19 cellular contexts compared by ENCODE assay signal in genomic region chr4:79082988-79083387, GRCh38.
DNase-seq lines count a peak whose midpoint lies in the region; ATAC-seq and TF ChIP-seq lines count a peak whose summit lies in the region.
"Had no signal": no experiment of that assay in that cellular context is flagged by ENCODE, and none has a peak within 500 bp of the region (broad histone marks: within the 10 kb centered on the region; RNA-seq: fewer than 3 reads in every experiment).

No MANE protein-coding gene starts in this region.

- H3K79me1 ChIP-seq in trophoblast cell (ENCODE audit: low read length) = peaks cover 2% of the 10 kb centered on the region

- H2AK5ac ChIP-seq in trophoblast cell (ENCODE audit: low read length) = no peak overlapping the region

- no peaks in the 10 kb centered on the region for H3K79me2 ChIP-seq in trophoblast cell (ENCODE audit: control insufficient read depth, insufficient read depth, low read length, poor library complexity)

- H4K91ac ChIP-seq in trophoblast cell (ENCODE audit: low read depth, low read length) = no peak overlapping the region

- no peak overlapping the region for H3K18ac ChIP-seq in trophoblast cell (ENCODE audit: low read length)

- H3K9me3 ChIP-seq in left ventricle myocardium inferior (replicated peaks) = peaks cover 17% of the 10 kb centered on the region
- H3K9me3 ChIP-seq in trophoblast cell (ENCODE audit: insufficient read depth, low read depth, low read length) = no peaks in the 10 kb centered on the region
- H3K9me3 ChIP-seq in transverse colon = peaks cover 7 to 12% of the 10 kb centered on the region in 2 donors

- peak overlapping the region; percentile 4 for H3K4me2 ChIP-seq in trophoblast cell (ENCODE audit: low read length)
- H3K4me2 ChIP-seq: BLaER1 had no signal

- no peak overlapping the region for H4K12ac ChIP-seq in trophoblast cell (ENCODE audit: low read depth, low read length)

- H3K9ac ChIP-seq in trophoblast cell (ENCODE audit: low read length) = no peak overlapping the region
- H3K9ac ChIP-seq: BLaER1 had no signal

- H3K4me1 ChIP-seq in left ventricle myocardium inferior (peaks cover 12% of the 10 kb centered on the region), trophoblast cell (ENCODE audit: control insufficient read depth in 1 of 2, insufficient read depth in 2 of 2, low read length in 2 of 2) (peaks cover 0 to 3% of the 10 kb centered on the region in 2 experiments), transverse colon (no peaks in the 10 kb centered on the region)
- H3K4me1 ChIP-seq: BLaER1 had no signal

- TF ChIP-seq EP300 in transverse colon (IDR thresholded peaks at IDR 0.05; ENCODE audit: low read depth) = no peak

- TF ChIP-seq CTCF in left ventricle myocardium inferior (IDR thresholded peaks at IDR 0.05; ENCODE audit: borderline replicate concordance) (no peak), transverse colon (IDR thresholded peaks at IDR 0.05) (no peak)

- peak overlapping the region; percentile 53 for H2BK120ac ChIP-seq in trophoblast cell (ENCODE audit: insufficient read depth, low read length, poor library complexity)

- H3K14ac ChIP-seq in trophoblast cell (ENCODE audit: low read length) = no peak overlapping the region

- no peak overlapping the region for H3K4ac ChIP-seq in trophoblast cell (ENCODE audit: low read depth, low read length)

- H2BK12ac ChIP-seq in trophoblast cell (ENCODE audit: low read length) = peak overlapping the region; percentile 31

- H3K27me3 ChIP-seq in left ventricle myocardium inferior (ENCODE audit: low read depth) (no peaks in the 10 kb centered on the region), trophoblast cell (ENCODE audit: insufficient read depth, low read length) (no peaks in the 10 kb centered on the region), transverse colon (no peaks in the 10 kb centered on the region)
- H3K27me3 ChIP-seq: BLaER1 had no signal

- H3K23ac ChIP-seq in trophoblast cell (ENCODE audit: low read length) = no peak overlapping the region

- TF ChIP-seq POLR2A in transverse colon (IDR thresholded peaks at IDR 0.05) = no peak

- in situ Hi-C loops in transverse colon (cut with MboI; ENCODE audit: low pct_ligation_motif_present in 1 of 4, low pct_unique_long_range_greater_than_20kb in 1 of 4, low sequenced_read_pairs in 3 of 4) = no loop called here

- no peak overlapping the region for H2AFZ ChIP-seq in trophoblast cell (ENCODE audit: insufficient read depth, low read length, poor library complexity)

- DNase-seq in Right ventricle myocardium inferior (ENCODE audit: missing footprints) (no peak), left cardiac atrium (no peak), left ventricle myocardium inferior (no peak), trophoblast cell (no peak), transverse colon (no peak), 8988T (no peak)
- DNase-seq: CD8-positive, alpha-beta T cell; DND-41; NCI-H1417 treated with DMSO at 0.1 percent for 48 hours; NCI-H1930; NCI-H2171; NCI-H446 treated with DMSO at 0.1 percent for 48 hours; NCI-H748 treated with DMSO at 0.1 percent for 48 hours; OCI-M1 had no signal

- peak overlapping the region; percentile 86 for H3K27ac ChIP-seq in left ventricle myocardium inferior (replicated peaks)
- peak overlapping the region; percentile 87 for H3K27ac ChIP-seq in trophoblast cell (ENCODE audit: low read depth, low read length)
- peak overlapping the region in 3 of 4 donors; percentile 22 to 74 (median 45) for H3K27ac ChIP-seq in transverse colon
- H3K27ac ChIP-seq: BLaER1 had no signal

- intact Hi-C loops in Right ventricle myocardium inferior (cut with DNase I) (loop anchor here (5.0 kb wide), 1 partner anchor 36 kb away; no protein-coding TSS in a partner anchor), left cardiac atrium (cut with DNase I) (no loop called here), left ventricle myocardium inferior (cut with micrococcal nuclease) (no loop called here), transverse colon (cut with DNase I; ENCODE audit: low total_unique reads) (loop anchor here (5.0 kb wide), 1 partner anchor 94 kb away; no protein-coding TSS in a partner anchor)

- H3K4me3 ChIP-seq in left ventricle myocardium inferior (peak overlapping the region; percentile 30), trophoblast cell (ENCODE audit: low read depth, low read length) (no peak overlapping the region), transverse colon (no peak overlapping the region)
- H3K4me3 ChIP-seq: BLaER1, K562 had no signal

- H3K36me3 ChIP-seq in left ventricle myocardium inferior (peaks cover 6% of the 10 kb centered on the region), trophoblast cell (ENCODE audit: control insufficient read depth in 1 of 2, insufficient read depth in 2 of 2, low read length in 2 of 2) (no peaks in the 10 kb centered on the region), transverse colon (no peaks in the 10 kb centered on the region)
- H3K36me3 ChIP-seq: BLaER1 had no signal

- no CpG with 5 or more reads among the region's 6 CpGs for WGBS in trophoblast cell (ENCODE audit: extremely low coverage, insufficient coverage, insufficient read length)
- 61 to 83% methylated on average over 4 to 6 of the region's 6 CpGs for WGBS in transverse colon (ENCODE audit: low coverage in 1 of 2), 2 donors

- ATAC-seq in Right ventricle myocardium inferior (peak; percentile 5), left cardiac atrium (no peak), HG02571 (IDR thresholded peaks at IDR 0.05; ENCODE audit: unreplicated experiment) (no peak), GM18907 (IDR thresholded peaks at IDR 0.05; ENCODE audit: unreplicated experiment) (no peak)
- ATAC-seq: CD8-positive, alpha-beta T cell; HCT116; K562 had no signal

- no peak overlapping the region for H2BK5ac ChIP-seq in trophoblast cell (ENCODE audit: low read depth, low read length, poor library complexity)

- peak overlapping the region; percentile 54 for H4K8ac ChIP-seq in trophoblast cell (ENCODE audit: low read depth, low read length)

Comparison
In these comparisons a context has a peak if more than half of its experiments do, and no peak if none do; other contexts are left out.
1. intact Hi-C loops: an anchor here in Right ventricle myocardium inferior (5.0 kb wide) and transverse colon (5.0 kb wide); none called in left cardiac atrium and left ventricle myocardium inferior.